In the genomic region with DNA sequence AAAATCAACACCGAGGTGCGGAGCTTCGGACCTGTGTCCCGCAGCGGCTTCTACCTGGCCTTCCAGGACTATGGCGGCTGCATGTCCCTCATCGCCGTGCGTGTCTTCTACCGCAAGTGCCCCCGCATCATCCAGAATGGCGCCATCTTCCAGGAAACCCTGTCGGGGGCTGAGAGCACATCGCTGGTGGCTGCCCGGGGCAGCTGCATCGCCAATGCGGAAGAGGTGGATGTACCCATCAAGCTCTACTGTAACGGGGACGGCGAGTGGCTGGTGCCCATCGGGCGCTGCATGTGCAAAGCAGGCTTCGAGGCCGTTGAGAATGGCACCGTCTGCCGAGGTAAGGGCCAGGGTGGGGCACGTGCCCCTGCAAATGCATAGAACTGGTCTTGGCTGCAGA, we compare ENCODE assay signal across 25 cellular contexts.
"Had no signal": no experiment of that assay in that cellular context is flagged by ENCODE, and none has a peak within 500 bp of the region (broad histone marks: within the 10 kb centered on the region; RNA-seq: fewer than 3 reads in every experiment).

No MANE protein-coding gene starts in this region.

- H3K9me3 ChIP-seq: esophagus muscularis mucosa, gastroesophageal sphincter, heart left ventricle, left lung had no signal

- H3K4me3 ChIP-seq: coronary artery, dorsolateral prefrontal cortex, esophagus muscularis mucosa, gastroesophageal sphincter, heart left ventricle, hepatocyte, left lung, lung had no signal

- H3K79me2 ChIP-seq: hepatocyte had no signal

- H3K4me1 ChIP-seq: foreskin keratinocyte, left lung had no signal

- FAIRE-seq: endometrium, frontal cortex, islet of Langerhans, keratinocyte had no signal

- H3K36me3 ChIP-seq: esophagus muscularis mucosa, gastroesophageal sphincter, heart left ventricle, left lung had no signal

- H2AFZ ChIP-seq: hepatocyte had no signal

- ATAC-seq: effector memory CD8-positive, alpha-beta T cell; foreskin keratinocyte; gastroesophageal sphincter; heart left ventricle; left cardiac atrium; left lung; left ventricle myocardium superior; naive thymus-derived CD4-positive, alpha-beta T cell had no signal

- H3K27me3 ChIP-seq: dorsolateral prefrontal cortex, esophagus muscularis mucosa had no signal

- DNase-seq: cerebellar nuclear complex; dermis blood vessel endothelial cell; dorsolateral prefrontal cortex; effector CD8-positive, alpha-beta T cell; effector memory CD8-positive, alpha-beta T cell; endodermal cell; foreskin keratinocyte; heart left ventricle; hypothalamus; left cardiac atrium; left lung; left ventricle myocardium superior; mammary epithelial cell; mesendoderm; midbrain; naive thymus-derived CD4-positive, alpha-beta T cell had no signal

- H3K4me2 ChIP-seq: hepatocyte had no signal

- H3K27ac ChIP-seq: coronary artery, dorsolateral prefrontal cortex, esophagus muscularis mucosa, foreskin keratinocyte, gastroesophageal sphincter, heart left ventricle, hepatocyte, left lung had no signal
